27 cellular contexts compared by ENCODE assay signal in the genomic region with DNA sequence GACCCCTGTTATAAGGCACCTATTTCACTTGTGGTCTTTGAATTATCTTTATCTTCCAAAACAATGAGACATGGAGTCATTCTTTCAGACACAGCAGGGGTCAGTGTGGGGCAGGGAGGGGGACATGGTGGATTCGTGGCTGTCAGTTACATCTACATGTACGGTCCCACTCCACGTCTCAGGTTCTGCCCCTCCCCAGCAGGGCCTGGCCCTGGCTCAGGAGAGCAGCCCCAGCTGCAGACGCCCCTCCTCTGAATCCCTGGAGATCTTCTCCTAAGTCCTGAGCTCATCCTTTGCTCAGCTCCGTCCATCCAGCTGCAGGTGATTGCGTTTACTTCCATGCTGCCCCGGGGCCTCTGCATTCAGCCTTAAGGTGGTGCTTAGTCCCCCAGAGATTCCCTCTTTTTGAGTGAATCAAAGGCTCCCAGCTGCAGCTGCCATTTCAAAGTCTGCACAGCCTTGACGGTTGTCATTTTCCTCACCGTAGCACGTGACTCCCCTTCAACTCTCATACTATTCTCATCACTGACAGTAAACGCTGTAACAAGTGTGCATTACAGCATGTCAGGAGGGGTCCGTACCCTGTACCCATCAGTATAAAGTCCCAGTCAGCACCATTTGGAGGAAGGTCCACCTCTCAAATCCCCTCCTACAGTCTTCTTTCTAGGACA.
"Had no signal": no experiment of that assay in that cellular context is flagged by ENCODE, and none has a peak within 500 bp of the region (broad histone marks: within the 10 kb centered on the region; RNA-seq: fewer than 3 reads in every experiment).

No MANE protein-coding gene starts in this region.

- H3K9me3 ChIP-seq: ascending aorta, breast epithelium, colonic mucosa, heart left ventricle had no signal

- H3K27me3 ChIP-seq: ascending aorta, cardiac muscle cell, colonic mucosa had no signal

- ATAC-seq: activated CD4-positive, alpha-beta T cell treated with anti-CD3 and anti-CD28 coated beads for 36 hours; activated naive CD4-positive, alpha-beta T cell treated with anti-CD3 and anti-CD28 coated beads, Interleukin-2, amount 50 U/mL, for 72 hours; activated T-cell treated with anti-CD3 and anti-CD28 coated beads, Interleukin-2, amount 50 U/mL, for 72 hours; esophagus mucosa; heart left ventricle had no signal

- H3K4me3 ChIP-seq: ascending aorta, breast epithelium, cardiac muscle cell, colonic mucosa, heart left ventricle had no signal

- H3K27ac ChIP-seq: ascending aorta, breast epithelium, cardiac muscle cell, colonic mucosa, heart left ventricle had no signal

- H3K36me3 ChIP-seq: ascending aorta, breast epithelium, cardiac muscle cell, colonic mucosa, heart left ventricle had no signal

- H3K4me1 ChIP-seq: ascending aorta, breast epithelium, colonic mucosa, heart left ventricle had no signal

- DNase-seq: activated CD4-positive, alpha-beta memory T cell treated with anti-CD3 and anti-CD28 coated beads, Interleukin-2, amount 10 ng/mL, durations not matched to agents 7 days and 5 days; activated CD4-positive, alpha-beta T cell treated with anti-CD3 and anti-CD28 coated beads for 36 hours; activated CD4-positive, alpha-beta T cell treated with anti-CD3 and anti-CD28 coated beads, Interleukin-2, amount 10 ng/mL, durations not matched to agents 7 days and 5 days; activated CD4-positive, alpha-beta T cell treated with anti-CD3 and anti-CD28 coated beads, Interleukin-2, amount 50 U/mL, for 4 hours; activated CD4-positive, CD25-positive, alpha-beta regulatory T cell; activated CD4-positive, CD25-positive, alpha-beta regulatory T cell treated with anti-CD3 and anti-CD28 coated beads, Interleukin-2, amount 50 U/mL, for 72 hours; activated CD8-positive, alpha-beta memory T cell treated with anti-CD3 and anti-CD28 coated beads, Interleukin-2, amount 50 U/mL, for 48 hours; activated gamma-delta T cell; activated naive CD4-positive, alpha-beta T cell; activated naive CD4-positive, alpha-beta T cell treated with anti-CD3 and anti-CD28 coated beads, Interleukin-2, amount 10 ng/mL, durations not matched to agents 7 days and 5 days; activated naive CD8-positive, alpha-beta T cell treated with anti-CD3 and anti-CD28 coated beads, Interleukin-2, amount 10 ng/mL, durations not matched to agents 7 days and 5 days; activated T-cell treated with anti-CD3 and anti-CD28 coated beads for 4 hours; activated T-cell treated with anti-CD3 and anti-CD28 coated beads, Interleukin-2, amount 50 U/mL, for 24 hours; activated T-cell treated with anti-CD3 and anti-CD28 coated beads, Interleukin-2, amount 50 U/mL, for 72 hours; central memory CD4-positive, alpha-beta T cell; cerebellar nuclear complex; colonic mucosa; effector CD8-positive, alpha-beta T cell; foreskin fibroblast; glutamatergic neuron; T-helper 2 cell had no signal
